Comparison of ENCODE assay signal across 21 cellular contexts in the genomic region with DNA sequence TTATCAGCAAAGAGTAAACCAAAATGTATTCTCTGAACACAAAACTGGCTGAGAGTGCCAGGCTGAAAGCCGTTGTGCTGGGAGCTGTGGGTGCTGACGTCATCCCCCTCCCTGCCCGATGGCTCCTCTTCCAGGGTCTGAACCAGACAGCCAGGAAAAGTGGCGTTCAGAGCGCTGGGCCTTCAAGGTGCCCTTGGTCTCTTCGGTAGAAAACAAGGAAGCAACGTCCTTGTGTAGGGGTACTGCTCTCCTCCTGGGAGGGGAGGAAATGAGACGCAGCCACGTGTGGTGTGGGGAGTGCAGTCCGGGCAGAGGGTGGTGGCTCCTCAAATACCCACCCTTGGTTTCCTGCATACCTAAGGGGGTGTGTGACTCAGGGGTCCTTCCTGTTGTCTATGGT.
A peak's percentile ranks its signal among the peaks of the same experiment; 100 is the strongest.
DNase-seq lines count a peak whose midpoint lies in the region; ATAC-seq, FAIRE-seq and TF ChIP-seq lines count a peak whose summit lies in the region.
"Had no signal": no experiment of that assay in that cellular context is flagged by ENCODE, and none has a peak within 500 bp of the region (broad histone marks: within the 10 kb centered on the region; RNA-seq: fewer than 3 reads in every experiment).

No MANE protein-coding gene starts in this region.

- intact Hi-C loops in A673 (cut with micrococcal nuclease; ENCODE audit: unreplicated experiment) = no loop called here

- no TSS peak for BruUV-seq in A673 (replicated peaks; lab: Mats Ljungman, UMichigan)

- H3K4me1 Mint-ChIP-seq in naive thymus-derived CD8-positive, alpha-beta T cell = peaks cover 6 to 15% (median 11%) of the 10 kb centered on the region in 4 donors
- H3K4me1 Mint-ChIP-seq: activated T-helper 17 cell treated with anti-CD3 and anti-CD28 coated beads, Interleukin-2, amount 50 U/mL, for 72 hours had no signal

- H3K27me3 Mint-ChIP-seq in naive thymus-derived CD8-positive, alpha-beta T cell = peaks cover 0 to 9% (median 0%) of the 10 kb centered on the region in 5 donors

- CTCF ChIA-PET in A673 (lab: Charles Lee) = interaction anchor here (0.6 kb wide), 1 partner anchor 170 kb away, joined by 3 read pairs; no protein-coding TSS in a partner anchor

- H3K27ac Mint-ChIP-seq in naive thymus-derived CD8-positive, alpha-beta T cell = peak overlapping the region in 1 of 10 donors; percentile 51
- H3K27ac Mint-ChIP-seq: activated T-helper 17 cell treated with anti-CD3 and anti-CD28 coated beads, Interleukin-2, amount 50 U/mL, for 72 hours; dendritic cell treated with granulocyte-macrophage colony-stimulating factor and Interleukin-4, amounts not matched to agents 40 ng/mL and 50 ng/mL, for 4 days; GM23338; immature natural killer cell; nephron had no signal

- peak overlapping the region; percentile 9 for H3K4me3 ChIP-seq in A673 (ENCODE audit: low read depth, low read length, poor library complexity, severe bottlenecking)
- H3K4me3 ChIP-seq: GM23338 had no signal

- POLR2A ChIA-PET in A673 (lab: Charles Lee; ENCODE audit: low non-redundant PET) = interaction anchor here (0.6 to 0.7 kb wide), 2 partner anchors 11 to 322 kb away, joined by 5 to 10 read pairs; no protein-coding TSS in a partner anchor
- POLR2A ChIA-PET in naive thymus-derived CD8-positive, alpha-beta T cell (lab: Charles Lee) = no interaction called here

- peaks cover 0 to 6% (median 5%) of the 10 kb centered on the region in 3 donors for H3K36me3 Mint-ChIP-seq in naive thymus-derived CD8-positive, alpha-beta T cell

- peak; percentile 69 for FAIRE-seq in HTR-8/SVneo (lab: Jason Lieb, UNC)
- FAIRE-seq: astrocyte, GM12892 had no signal

- ATAC-seq in naive thymus-derived CD8-positive, alpha-beta T cell = peak; percentile 62 to 65
- no peak for ATAC-seq in GM19452 (IDR thresholded peaks at IDR 0.05; ENCODE audit: unreplicated experiment)
- ATAC-seq: activated T-helper 17 cell treated with anti-CD3 and anti-CD28 coated beads, Interleukin-2, amount 50 U/mL, for 72 hours; GM23338 had no signal

- H3K36me3 ChIP-seq in A673 (ENCODE audit: insufficient read depth, low read length, poor library complexity, severe bottlenecking) = no peaks in the 10 kb centered on the region

- TF ChIP-seq CTCF in A673 (conservative IDR thresholded peaks at IDR 0.05; ENCODE audit: low read depth, low read length) = no peak

- H3K9me3 Mint-ChIP-seq in naive thymus-derived CD8-positive, alpha-beta T cell = peaks cover 0 to 9% (median 4%) of the 10 kb centered on the region in 9 donors
- H3K9me3 Mint-ChIP-seq: immature natural killer cell had no signal

- H3K4me1 ChIP-seq in A673 (ENCODE audit: insufficient read depth, low read length, poor library complexity, severe bottlenecking) = peaks cover 11% of the 10 kb centered on the region

- H3K27me3 ChIP-seq in A673 (replicated peaks; ENCODE audit: insufficient read depth, low read depth, low read length, poor library complexity) = no peaks in the 10 kb centered on the region

- peak; percentile 73 for DNase-seq in A673 (ENCODE audit: low spot score)
- peak; percentile 54 for DNase-seq in HTR-8/SVneo (ENCODE audit: insufficient read length, low spot score)
- peak; percentile 41 for DNase-seq in amniotic epithelial cell (ENCODE audit: low read depth)
- DNase-seq in naive thymus-derived CD8-positive, alpha-beta T cell = peak in 1 of 10 donors; percentile 10
- no peak for DNase-seq in stimulated activated CD8-positive, alpha-beta memory T cell treated with anti-CD3 and anti-CD28 coated beads, Interleukin-4, amount 100 ng/mL, for 48 hours
- DNase-seq in NCI-H774 (lab: John Stamatoyannopoulos, UW) = no peak
- DNase-seq in GOT3 (lab: John Stamatoyannopoulos, UW) = no peak
- DNase-seq: activated CD8-positive, alpha-beta memory T cell treated with anti-CD3 and anti-CD28 coated beads for 24 hours; GDM1; immature natural killer cell; MM.1S; NCI-H2081; NCI-H524 treated with DMSO at 0.1 percent for 48 hours; stimulated activated CD4-positive, alpha-beta T cell treated with anti-CD3 and anti-CD28 coated beads, Interleukin-1b, Interleukin-23, amount 100 ng/mL, for 48 hours had no signal

- H3K4me3 Mint-ChIP-seq in naive thymus-derived CD8-positive, alpha-beta T cell = peak overlapping the region in 2 of 10 donors; percentile 19 to 23
- H3K4me3 Mint-ChIP-seq: activated T-helper 17 cell treated with anti-CD3 and anti-CD28 coated beads, Interleukin-2, amount 50 U/mL, for 72 hours; dendritic cell treated with granulocyte-macrophage colony-stimulating factor and Interleukin-4, amounts not matched to agents 40 ng/mL and 50 ng/mL, for 4 days; GM23338; immature natural killer cell; nephron had no signal

- peak overlapping the region; percentile 38 for H3K27ac ChIP-seq in A673 (ENCODE audit: low read depth, low read length, poor library complexity, severe bottlenecking)

- H3K9me3 ChIP-seq in A673 (ENCODE audit: low read depth, low read length, poor library complexity, severe bottlenecking) = peaks cover 8% of the 10 kb centered on the region

Comparison
In these comparisons a context has a peak if more than half of its experiments do, and no peak if none do; other contexts are left out.
1. DNase-seq: peak in A673 (single experiment), HTR-8/SVneo (single experiment) and amniotic epithelial cell (single experiment); none in stimulated activated CD8-positive, alpha-beta memory T cell treated with anti-CD3 and anti-CD28 coated beads, Interleukin-4, amount 100 ng/mL, for 48 hours (single experiment), NCI-H774 (single experiment) and GOT3 (single experiment).